In genomic region chr20:64063389-64064144, GRCh38 we compare ENCODE assay signal across 1 cellular context.
TF ChIP-seq lines count a peak whose summit lies in the region.

No MANE protein-coding gene starts in this region.

TF ChIP-seq in IMR-90, 13 proteins besides CTCF, POLR2A, EP300 and RAD21 (continued from another document):
- TF ChIP-seq ELK1 (IDR thresholded peaks at IDR 0.05; ENCODE audit: borderline replicate concordance, low read depth, low read length): no peak
- TF ChIP-seq USF2 (IDR thresholded peaks at IDR 0.05; ENCODE audit: low read depth, low read length): no peak
- no peak for TF ChIP-seq RCOR1 (IDR thresholded peaks at IDR 0.05; ENCODE audit: insufficient replicate concordance, low read length)
- TF ChIP-seq CEBPB (IDR thresholded peaks at IDR 0.05; ENCODE audit: low read depth, low read length): no peak
- no peak for TF ChIP-seq MXI1 (IDR thresholded peaks at IDR 0.05; ENCODE audit: borderline replicate concordance, low read depth, low read length)
- TF ChIP-seq MAZ (IDR thresholded peaks at IDR 0.05; ENCODE audit: borderline replicate concordance, low read depth, low read length): no peak
- TF ChIP-seq NFE2L2 (IDR thresholded peaks at IDR 0.05; ENCODE audit: low read depth, low read length): no peak
- no peak for TF ChIP-seq RFX5 (IDR thresholded peaks at IDR 0.05; ENCODE audit: low read depth, low read length)
- TF ChIP-seq BHLHE40 (IDR thresholded peaks at IDR 0.05; ENCODE audit: low read depth, low read length): no peak
TF ChIP-seq in IMR-90: peak in this region for 0.
